In genomic region chr10:108014902-108015177, GRCh38 we compare ENCODE assay signal across 15 cellular contexts.
A peak's percentile ranks its signal among the peaks of the same experiment; 100 is the strongest.
DNase-seq lines count a peak whose midpoint lies in the region; ATAC-seq and TF ChIP-seq lines count a peak whose summit lies in the region.
"Had no signal": no experiment of that assay in that cellular context is flagged by ENCODE, and none has a peak within 500 bp of the region (broad histone marks: within the 10 kb centered on the region; RNA-seq: fewer than 3 reads in every experiment).

No MANE protein-coding gene starts in this region.

- H3F3A ChIP-seq in neural progenitor cell (ENCODE audit: low read depth) = no peaks in the 10 kb centered on the region

- no peak overlapping the region for H3K4me3 Mint-ChIP-seq in neural progenitor cell
- H3K4me3 Mint-ChIP-seq: activated naive CD4-positive, alpha-beta T cell treated with anti-CD3 and anti-CD28 coated beads, Interleukin-2, amount 50 U/mL, for 24 hours; B cell had no signal

- peak; percentile 55 for ATAC-seq in GM18511 (IDR thresholded peaks at IDR 0.05; ENCODE audit: unreplicated experiment)
- peak; percentile 58 for ATAC-seq in GM21367 (IDR thresholded peaks at IDR 0.05; ENCODE audit: unreplicated experiment)
- peak; percentile 57 for ATAC-seq in HG02884 (IDR thresholded peaks at IDR 0.05; ENCODE audit: unreplicated experiment)
- peak; percentile 63 for ATAC-seq in HG03460 (IDR thresholded peaks at IDR 0.05; ENCODE audit: unreplicated experiment)
- ATAC-seq: PC-3 had no signal

- no peak for DNase-seq in AG20443 (ENCODE audit: low spot score)
- no peak for DNase-seq in mesendoderm
- DNase-seq in C1 segment of cervical spinal cord (lab: John Stamatoyannopoulos, UW) = no peak
- no peak for DNase-seq in neural progenitor cell (ENCODE audit: low spot score)
- DNase-seq: DMS79 treated with DMSO at 0.1 percent for 48 hours; NCI-H510A; PC-3; stimulated activated CD4-positive, alpha-beta T cell treated with anti-CD3 and anti-CD28 coated beads, Interleukin-4, amount 100 ng/mL, for 4 hours; stimulated activated naive CD4-positive, alpha-beta T cell treated with Interleukin-2 at 50 U/mL for 16 hours had no signal

- H3K56ac ChIP-seq in mesendoderm (ENCODE audit: low read length) = no peak overlapping the region

- no CpG with 5 or more reads among the region's 1 CpG for WGBS in mesendoderm (ENCODE audit: extremely low coverage, insufficient coverage, low lambda C conversion rate)

- no peaks in the 10 kb centered on the region for H3K79me1 ChIP-seq in mesendoderm (ENCODE audit: low read length)

- H3K4me1 ChIP-seq in mesendoderm (ENCODE audit: control insufficient read depth, low read depth, low read length) = no peaks in the 10 kb centered on the region
- no peaks in the 10 kb centered on the region for H3K4me1 ChIP-seq in neural progenitor cell

- no peaks in the 10 kb centered on the region for H3K36me3 Mint-ChIP-seq in neural progenitor cell
- H3K36me3 Mint-ChIP-seq: activated naive CD4-positive, alpha-beta T cell treated with anti-CD3 and anti-CD28 coated beads, Interleukin-2, amount 50 U/mL, for 24 hours had no signal

- H3K9me3 Mint-ChIP-seq in neural progenitor cell = peaks cover 6% of the 10 kb centered on the region

- H3K9ac ChIP-seq in mesendoderm (ENCODE audit: low read length) (no peak overlapping the region), neural progenitor cell (no peak overlapping the region)

- H3K27me3 Mint-ChIP-seq in neural progenitor cell (ENCODE audit: insufficient read depth, low read depth) = peaks cover 2% of the 10 kb centered on the region
- H3K27me3 Mint-ChIP-seq: activated naive CD4-positive, alpha-beta T cell treated with anti-CD3 and anti-CD28 coated beads, Interleukin-2, amount 50 U/mL, for 24 hours; B cell had no signal

- no peak overlapping the region for H3K23ac ChIP-seq in mesendoderm (ENCODE audit: low read length)

- no peak overlapping the region for H3K18ac ChIP-seq in mesendoderm (ENCODE audit: low read length)

- no peak overlapping the region for H2BK15ac ChIP-seq in mesendoderm (replicated peaks; ENCODE audit: low read depth)

- H4K5ac ChIP-seq in mesendoderm (ENCODE audit: low read length) = no peak overlapping the region

- H4K20me1 ChIP-seq in neural progenitor cell (ENCODE audit: low read depth) = no peaks in the 10 kb centered on the region

- H4K8ac ChIP-seq in mesendoderm (ENCODE audit: low read depth, low read length) = no peak overlapping the region

- H2AK5ac ChIP-seq in mesendoderm (ENCODE audit: low read length) = no peak overlapping the region

- H3K27ac Mint-ChIP-seq in neural progenitor cell = no peak overlapping the region
- H3K27ac Mint-ChIP-seq: activated naive CD4-positive, alpha-beta T cell treated with anti-CD3 and anti-CD28 coated beads, Interleukin-2, amount 50 U/mL, for 24 hours; B cell had no signal

- H3K79me2 ChIP-seq in mesendoderm (ENCODE audit: control insufficient read depth, insufficient read depth, low read length) (no peaks in the 10 kb centered on the region), neural progenitor cell (ENCODE audit: low read depth) (no peaks in the 10 kb centered on the region)

- H3K27ac ChIP-seq in mesendoderm (ENCODE audit: low read depth, low read length) (no peak overlapping the region), neural progenitor cell (no peak overlapping the region)

- no peak overlapping the region for H3K4me2 ChIP-seq in mesendoderm (ENCODE audit: low read length)
- H3K4me2 ChIP-seq in neural progenitor cell = no peak overlapping the region

- H2AFZ ChIP-seq in neural progenitor cell (replicated peaks) = no peak overlapping the region

- H3K4me1 Mint-ChIP-seq in neural progenitor cell = no peaks in the 10 kb centered on the region
- H3K4me1 Mint-ChIP-seq: activated naive CD4-positive, alpha-beta T cell treated with anti-CD3 and anti-CD28 coated beads, Interleukin-2, amount 50 U/mL, for 24 hours; B cell had no signal

- no peak overlapping the region for H3K4ac ChIP-seq in mesendoderm (ENCODE audit: low read depth, low read length)

- no peak overlapping the region for H2BK120ac ChIP-seq in mesendoderm (ENCODE audit: low read depth, low read length)

- H3K36me3 ChIP-seq in mesendoderm (ENCODE audit: control insufficient read depth, insufficient read depth, low read length) (no peaks in the 10 kb centered on the region), neural progenitor cell (no peaks in the 10 kb centered on the region)

- no peak for TF ChIP-seq CTCF in neural progenitor cell (IDR thresholded peaks at IDR 0.05)

- H3K9me3 ChIP-seq in neural progenitor cell (ENCODE audit: low read depth) = peaks cover 7% of the 10 kb centered on the region

- no peak overlapping the region for H2BK5ac ChIP-seq in mesendoderm (ENCODE audit: low read length)

- H3K4me3 ChIP-seq in mesendoderm (ENCODE audit: low read length) = no peak overlapping the region
- H3K4me3 ChIP-seq in neural progenitor cell = no peak overlapping the region

- H3K27me3 ChIP-seq in mesendoderm (ENCODE audit: insufficient read depth, low read length, poor library complexity) (no peaks in the 10 kb centered on the region), neural progenitor cell (no peaks in the 10 kb centered on the region)
